In genomic region chr10:87036623-87037022, GRCh38 we compare ENCODE assay signal across 36 cellular contexts. TPM values are rescaled to one million over a fixed set of nuclear protein-coding genes. Genes with fewer than 3 reads are reported as not detected.
"Had no signal": no experiment of that assay in that cellular context is flagged by ENCODE, and none has a peak within 500 bp of the region (broad histone marks: within the 10 kb centered on the region; RNA-seq: fewer than 3 reads in every experiment).

No MANE protein-coding gene starts in this region.

- H3K27me3 ChIP-seq: body of pancreas, brain microvascular endothelial cell, breast epithelium had no signal

- H3K9me3 Mint-ChIP-seq: activated B cell treated with CpG ODN at 0.5 μM for 24 hours; activated CD4-positive, alpha-beta T cell treated with anti-CD3 and anti-CD28 coated beads, Interleukin-2, amount 10 ng/mL, durations not matched to agents 24 days and 14 days; activated naive CD4-positive, alpha-beta T cell treated with anti-CD3 and anti-CD28 coated beads, Interleukin-2, amount 10 ng/mL, durations not matched to agents 7 days and 5 days; activated naive CD8-positive, alpha-beta T cell treated with anti-CD3 and anti-CD28 coated beads, Interleukin-2, amount 10 ng/mL, durations not matched to agents 7 days and 5 days; activated naive CD8-positive, alpha-beta T cell treated with anti-CD3 and anti-CD28 coated beads, Interleukin-2, amount 50 U/mL, for 24 hours; activated T-helper 1 cell treated with anti-CD3 and anti-CD28 coated beads, Interleukin-12 subunit alpha, Interleukin-12 subunit beta, Interleukin-2, Interleukin-4 antibody, amounts not matched to agents 30 ng/mL and 10 ng/mL and 1 ng/mL, durations not matched to agents 14 hours and 24 hours and 36 hours; activated T-helper 2 cell treated with anti-CD3 and anti-CD28 coated beads, Interferon-gamma antibody, Interleukin-2, Interleukin-4, amounts not matched to agents 10 μg/mL and 5 μg/mL and 100 μg/mL, durations not matched to agents 14 hours and 24 hours and 36 hours; T-helper 1 cell treated with Interleukin-12 subunit alpha and Interleukin-12 subunit beta and Interleukin-4 antibody, amounts not matched to agents 30 μg/mL and 1 μg/mL, for 36 hours; T-helper 2 cell treated with Interferon-gamma antibody and Interleukin-4, amounts not matched to agents 5 μg/mL and 100 μg/mL, for 36 hours had no signal

- H3K4me1 ChIP-seq: body of pancreas, breast epithelium had no signal

- H3K9me3 ChIP-seq: body of pancreas, breast epithelium had no signal

- H3K27me3 Mint-ChIP-seq: activated B cell treated with CpG ODN at 0.5 μM for 24 hours; activated CD4-positive, alpha-beta memory T cell treated with anti-CD3 and anti-CD28 coated beads for 36 hours; activated CD8-positive, alpha-beta T cell treated with anti-CD3 and anti-CD28 coated beads for 36 hours; activated naive CD4-positive, alpha-beta T cell treated with anti-CD3 and anti-CD28 coated beads, Interleukin-2, amount 50 U/mL, for 24 hours; activated naive CD8-positive, alpha-beta T cell; activated T-cell treated with anti-CD3 and anti-CD28 coated beads, Interleukin-2, amount 50 U/mL, for 24 hours had no signal

- H3K36me3 ChIP-seq: brain microvascular endothelial cell, breast epithelium had no signal

- H3K27ac Mint-ChIP-seq: activated B cell treated with CpG ODN at 0.5 μM for 24 hours; activated CD4-positive, alpha-beta memory T cell treated with anti-CD3 and anti-CD28 coated beads for 36 hours; activated CD4-positive, alpha-beta T cell treated with anti-CD3 and anti-CD28 coated beads, Interleukin-2, amount 10 ng/mL, durations not matched to agents 24 days and 14 days; activated CD8-positive, alpha-beta T cell treated with anti-CD3 and anti-CD28 coated beads for 36 hours; activated naive CD4-positive, alpha-beta T cell treated with anti-CD3 and anti-CD28 coated beads, Interleukin-2, amount 10 ng/mL, durations not matched to agents 7 days and 5 days; activated naive CD4-positive, alpha-beta T cell treated with anti-CD3 and anti-CD28 coated beads, Interleukin-2, amount 50 U/mL, for 24 hours; activated naive CD8-positive, alpha-beta T cell; activated naive CD8-positive, alpha-beta T cell treated with anti-CD3 and anti-CD28 coated beads, Interleukin-2, amount 10 ng/mL, durations not matched to agents 7 days and 5 days; activated naive CD8-positive, alpha-beta T cell treated with anti-CD3 and anti-CD28 coated beads, Interleukin-2, amount 50 U/mL, for 24 hours; activated T-cell treated with anti-CD3 and anti-CD28 coated beads, Interleukin-2, amount 50 U/mL, for 24 hours; activated T-helper 1 cell treated with anti-CD3 and anti-CD28 coated beads, Interleukin-12 subunit alpha, Interleukin-12 subunit beta, Interleukin-2, Interleukin-4 antibody, amounts not matched to agents 30 ng/mL and 10 ng/mL and 1 ng/mL, durations not matched to agents 14 hours and 24 hours and 36 hours; activated T-helper 2 cell treated with anti-CD3 and anti-CD28 coated beads, Interferon-gamma antibody, Interleukin-2, Interleukin-4, amounts not matched to agents 10 μg/mL and 5 μg/mL and 100 μg/mL, durations not matched to agents 14 hours and 24 hours and 36 hours; T-helper 1 cell treated with Interleukin-12 subunit alpha and Interleukin-12 subunit beta and Interleukin-4 antibody, amounts not matched to agents 30 μg/mL and 1 μg/mL, for 36 hours; T-helper 2 cell treated with Interferon-gamma antibody and Interleukin-4, amounts not matched to agents 5 μg/mL and 100 μg/mL, for 36 hours had no signal

- DNase-seq: activated B cell treated with CpG ODN at 0.5 μM for 24 hours; activated CD4-positive, alpha-beta memory T cell treated with anti-CD3 and anti-CD28 coated beads for 36 hours; activated CD4-positive, alpha-beta T cell treated with anti-CD3 and anti-CD28 coated beads for 4 hours; activated CD4-positive, alpha-beta T cell treated with anti-CD3 and anti-CD28 coated beads, Interleukin-2, amount 10 ng/mL, durations not matched to agents 24 days and 14 days; activated CD4-positive, alpha-beta T cell treated with anti-CD3 and anti-CD28 coated beads, Interleukin-2, amount 50 U/mL, for 1 hour; activated CD4-positive, alpha-beta T cell treated with anti-CD3 and anti-CD28 coated beads, Interleukin-2, amount 50 U/mL, for 4 hours; activated CD4-positive, CD25-positive, alpha-beta regulatory T cell treated with anti-CD3 and anti-CD28 coated beads, Interleukin-2, amount 50 U/mL, for 72 hours; activated CD8-positive, alpha-beta T cell treated with anti-CD3 and anti-CD28 coated beads for 36 hours; activated effector memory CD4-positive, alpha-beta T cell treated with Interleukin-2 at 50 U/mL for 16 hours; activated gamma-delta T cell; activated naive CD4-positive, alpha-beta T cell treated with anti-CD3 and anti-CD28 coated beads, Interleukin-2, amount 10 ng/mL, durations not matched to agents 7 days and 5 days; activated naive CD4-positive, alpha-beta T cell treated with Interleukin-2 at 50 U/mL for 16 hours; activated naive CD8-positive, alpha-beta T cell treated with anti-CD3 and anti-CD28 coated beads, Interleukin-2, amount 10 ng/mL, durations not matched to agents 7 days and 5 days; activated naive CD8-positive, alpha-beta T cell treated with anti-CD3 and anti-CD28 coated beads, Interleukin-2, amount 50 U/mL, for 24 hours; activated T-cell treated with anti-CD3 and anti-CD28 coated beads, Interleukin-2, amount 50 U/mL, for 24 hours; activated T-cell treated with anti-CD3 and anti-CD28 coated beads, Interleukin-2, amount 50 U/mL, for 48 hours; amygdala; aorta; body of pancreas; brain microvascular endothelial cell; central memory CD4-positive, alpha-beta T cell; SW 1271; T-helper 1 cell; T-helper 9 cell had no signal

- H3K4me3 Mint-ChIP-seq: activated B cell treated with CpG ODN at 0.5 μM for 24 hours; activated CD4-positive, alpha-beta memory T cell treated with anti-CD3 and anti-CD28 coated beads for 36 hours; activated CD4-positive, alpha-beta T cell treated with anti-CD3 and anti-CD28 coated beads, Interleukin-2, amount 10 ng/mL, durations not matched to agents 24 days and 14 days; activated CD8-positive, alpha-beta T cell treated with anti-CD3 and anti-CD28 coated beads for 36 hours; activated naive CD4-positive, alpha-beta T cell treated with anti-CD3 and anti-CD28 coated beads, Interleukin-2, amount 10 ng/mL, durations not matched to agents 7 days and 5 days; activated naive CD4-positive, alpha-beta T cell treated with anti-CD3 and anti-CD28 coated beads, Interleukin-2, amount 50 U/mL, for 24 hours; activated naive CD8-positive, alpha-beta T cell; activated naive CD8-positive, alpha-beta T cell treated with anti-CD3 and anti-CD28 coated beads, Interleukin-2, amount 10 ng/mL, durations not matched to agents 7 days and 5 days; activated naive CD8-positive, alpha-beta T cell treated with anti-CD3 and anti-CD28 coated beads, Interleukin-2, amount 50 U/mL, for 24 hours; activated T-cell treated with anti-CD3 and anti-CD28 coated beads, Interleukin-2, amount 50 U/mL, for 24 hours; activated T-helper 1 cell treated with anti-CD3 and anti-CD28 coated beads, Interleukin-12 subunit alpha, Interleukin-12 subunit beta, Interleukin-2, Interleukin-4 antibody, amounts not matched to agents 30 ng/mL and 10 ng/mL and 1 ng/mL, durations not matched to agents 14 hours and 24 hours and 36 hours; T-helper 1 cell treated with Interleukin-12 subunit alpha and Interleukin-12 subunit beta and Interleukin-4 antibody, amounts not matched to agents 30 μg/mL and 1 μg/mL, for 36 hours; T-helper 2 cell treated with Interferon-gamma antibody and Interleukin-4, amounts not matched to agents 5 μg/mL and 100 μg/mL, for 36 hours had no signal

- H3K4me3 ChIP-seq: body of pancreas, breast epithelium had no signal

- H3K4me1 Mint-ChIP-seq: activated B cell treated with CpG ODN at 0.5 μM for 24 hours; activated CD4-positive, alpha-beta T cell treated with anti-CD3 and anti-CD28 coated beads, Interleukin-2, amount 10 ng/mL, durations not matched to agents 24 days and 14 days; activated naive CD4-positive, alpha-beta T cell treated with anti-CD3 and anti-CD28 coated beads, Interleukin-2, amount 10 ng/mL, durations not matched to agents 7 days and 5 days; activated naive CD4-positive, alpha-beta T cell treated with anti-CD3 and anti-CD28 coated beads, Interleukin-2, amount 50 U/mL, for 24 hours; activated naive CD8-positive, alpha-beta T cell treated with anti-CD3 and anti-CD28 coated beads, Interleukin-2, amount 10 ng/mL, durations not matched to agents 7 days and 5 days; activated naive CD8-positive, alpha-beta T cell treated with anti-CD3 and anti-CD28 coated beads, Interleukin-2, amount 50 U/mL, for 24 hours had no signal

- ATAC-seq: activated CD8-positive, alpha-beta T cell treated with anti-CD3 and anti-CD28 coated beads for 36 hours; activated naive CD8-positive, alpha-beta T cell treated with anti-CD3 and anti-CD28 coated beads, Interleukin-2, amount 50 U/mL, for 24 hours; body of pancreas had no signal

- H3K36me3 Mint-ChIP-seq: activated CD4-positive, alpha-beta memory T cell treated with anti-CD3 and anti-CD28 coated beads for 36 hours; activated naive CD4-positive, alpha-beta T cell treated with anti-CD3 and anti-CD28 coated beads, Interleukin-2, amount 10 ng/mL, durations not matched to agents 7 days and 5 days had no signal

- H3K27ac ChIP-seq: body of pancreas, brain microvascular endothelial cell, breast epithelium, VCaP had no signal

RNA-seq across cellular contexts. Expression of gene FAM25A, which starts 16.5 kb away (rescaled TPM):
- total RNA-seq: activated B cell treated with CpG ODN at 0.5 μM for 24 hours; activated CD4-positive, alpha-beta memory T cell treated with anti-CD3 and anti-CD28 coated beads for 36 hours; activated CD4-positive, alpha-beta T cell treated with anti-CD3 and anti-CD28 coated beads, Interleukin-2, amount 10 ng/mL, durations not matched to agents 24 days and 14 days; activated CD8-positive, alpha-beta memory T cell treated with anti-CD3 and anti-CD28 coated beads for 36 hours; activated CD8-positive, alpha-beta T cell treated with anti-CD3 and anti-CD28 coated beads for 36 hours; activated naive CD8-positive, alpha-beta T cell treated with anti-CD3 and anti-CD28 coated beads, Interleukin-2, amount 10 ng/mL, durations not matched to agents 7 days and 5 days; activated T-helper 1 cell treated with anti-CD3 and anti-CD28 coated beads, Interleukin-12 subunit alpha, Interleukin-12 subunit beta, Interleukin-2, Interleukin-4 antibody, amounts not matched to agents 30 ng/mL and 10 ng/mL and 1 ng/mL, durations not matched to agents 14 hours and 24 hours and 36 hours; activated T-helper 2 cell treated with anti-CD3 and anti-CD28 coated beads, Interferon-gamma antibody, Interleukin-2, Interleukin-4, amounts not matched to agents 10 μg/mL and 5 μg/mL and 100 μg/mL, durations not matched to agents 14 hours and 24 hours and 36 hours; aorta; astrocyte; body of pancreas; breast epithelium; cardiac septum; cerebellum had no signal
